18 cellular contexts compared by ENCODE assay signal in genomic region chr4:139890810-139891209, GRCh38.
DNase-seq lines count a peak whose midpoint lies in the region; ATAC-seq, FAIRE-seq and TF ChIP-seq lines count a peak whose summit lies in the region.
"Had no signal": no experiment of that assay in that cellular context is flagged by ENCODE, and none has a peak within 500 bp of the region (broad histone marks: within the 10 kb centered on the region; RNA-seq: fewer than 3 reads in every experiment).

No MANE protein-coding gene starts in this region.

- H3K4me1 ChIP-seq in liver (ENCODE audit: control insufficient read depth in 4 of 4, insufficient read depth in 4 of 4, low read length in 3 of 4) (peaks cover 0 to 8% (median 6%) of the 10 kb centered on the region in 4 donors), HepG2 (ENCODE audit: insufficient read depth, low read length) (peaks cover 18% of the 10 kb centered on the region)

- H3K27me3 ChIP-seq in liver (ENCODE audit: control insufficient read depth in 4 of 4, insufficient read depth in 4 of 4, low read length in 3 of 4) = no peaks in the 10 kb centered on the region
- peaks cover 0 to 13% of the 10 kb centered on the region in 2 experiments; a peak in 2 of 5 replicates for H3K27me3 ChIP-seq in HepG2 (ENCODE audit: control insufficient read depth in 1 of 2, insufficient read depth in 2 of 2, low read length in 2 of 2)

- FAIRE-seq in HepG2 (lab: Jason Lieb, UNC) (no peak), D721Med (lab: Jason Lieb, UNC) (no peak)

- H2AFZ ChIP-seq in HepG2 (ENCODE audit: low read length) = no peak overlapping the region

- no peak overlapping the region for H3K4me2 ChIP-seq in HepG2 (ENCODE audit: low read depth, low read length)

- POLR2A ChIA-PET in HepG2 (lab: Yijun Ruan, JAX) = no interaction called here

- TF ChIP-seq EP300 in HepG2 (IDR thresholded peaks at IDR 0.05; ENCODE audit: low read depth in 2 of 2, low read length in 2 of 2) (no peak), HepG2 (CRISPR knock-in tag; IDR thresholded peaks at IDR 0.05; ENCODE audit: borderline replicate concordance) (no peak)

- intact Hi-C loops in HepG2 (cut with micrococcal nuclease; ENCODE audit: unreplicated experiment) = no loop called here

- H3K9me3 ChIP-seq in liver (ENCODE audit: control insufficient read depth in 4 of 4, low read length in 3 of 4) (no peaks in the 10 kb centered on the region), HepG2 (ENCODE audit: low read length) (no peaks in the 10 kb centered on the region)

- no peak overlapping the region for H3K4me3 ChIP-seq in liver (ENCODE audit: low read depth in 1 of 3, low read length in 3 of 3)
- no peak overlapping the region for H3K4me3 ChIP-seq in HepG2 (replicated peaks in 1 of 3; ENCODE audit: insufficient read depth in 1 of 3, low read depth in 2 of 3, low read length in 3 of 3)
- H3K4me3 ChIP-seq in fibroblast of mammary gland (ENCODE audit: control insufficient read depth, low read depth, low read length) = no peak overlapping the region

- WGBS in liver = 88% methylated on average over 8 of the region's 8 CpGs
- WGBS in HepG2 (ENCODE audit: low lambda C conversion rate) = 74% methylated on average over 8 of the region's 8 CpGs

- CTCF ChIA-PET in HepG2 (lab: Yijun Ruan, JAX; ENCODE audit: low intra/inter-chr PET ratio, low total read pairs) = no interaction called here

- peak; percentile 16 to 33 for TF ChIP-seq RAD21 in liver (IDR thresholded peaks at IDR 0.05)
- no peak for TF ChIP-seq RAD21 in HepG2 (CRISPR knock-in tag; IDR thresholded peaks at IDR 0.05)

- H3K9ac ChIP-seq in liver (ENCODE audit: low read depth in 1 of 2, low read length in 2 of 2) = no peak overlapping the region
- no peak overlapping the region for H3K9ac ChIP-seq in HepG2 (ENCODE audit: insufficient read depth, low read depth, low read length)

- H3K27ac ChIP-seq in liver (ENCODE audit: low read depth in 1 of 2, low read length in 2 of 2) (no peak overlapping the region), HepG2 (ENCODE audit: extremely low read length, insufficient read depth, low read length) (no peak overlapping the region)

- TF ChIP-seq CTCF in liver (IDR thresholded peaks at IDR 0.05; ENCODE audit: low read depth, low read length, missing input control) = no peak
- TF ChIP-seq CTCF in HepG2 (CRISPR knock-in tag; IDR thresholded peaks at IDR 0.05) = no peak
- no peak for TF ChIP-seq CTCF in fibroblast of mammary gland (conservative IDR thresholded peaks at IDR 0.05; ENCODE audit: control insufficient read depth, insufficient read depth, low read depth, low read length)
- TF ChIP-seq CTCF in D721Med (IDR thresholded peaks at IDR 0.05; ENCODE audit: insufficient read depth, missing control alignments) = no peak

- H3K79me2 ChIP-seq in HepG2 (ENCODE audit: insufficient read depth, low read length) = no peaks in the 10 kb centered on the region

- no peak for TF ChIP-seq POLR2A in HepG2 (IDR thresholded peaks at IDR 0.05; ENCODE audit: insufficient read depth in 1 of 2, low read depth in 2 of 2, low read length in 2 of 2)

- peaks cover 0 to 6% (median 0%) of the 10 kb centered on the region in 4 donors for H3K36me3 ChIP-seq in liver (ENCODE audit: control insufficient read depth in 4 of 4, insufficient read depth in 3 of 4, low read depth in 1 of 4, low read length in 3 of 4)
- H3K36me3 ChIP-seq in HepG2 (replicated peaks in 1 of 2; ENCODE audit: control insufficient read depth in 1 of 2, insufficient read depth in 2 of 2, low read length in 2 of 2) = no peaks in the 10 kb centered on the region

- no peak for ATAC-seq in HepG2
- peak; percentile 32; the same call in 2 of the 3 replicates for ATAC-seq in SK-N-SH treated with all-trans-retinoic acid at 6 μM for 48 hours
- ATAC-seq: esophagus mucosa; stimulated activated naive B cell treated with anti-CD40 and anti-IgM and Interleukin-4, amounts not matched to agents 10 μg/mL and 1 μg/mL and 100 μg/mL, for 72 hours had no signal

- DNase-seq in HepG2 (ENCODE audit: low spot score) (no peak), fibroblast of mammary gland (ENCODE audit: low read depth) (peak; percentile 86), ureter (ENCODE audit: low spot score) (no peak), glomerular visceral epithelial cell (ENCODE audit: extremely low spot score) (no peak), DMS53 treated with DMSO at 0.1 percent for 48 hours (lab: John Stamatoyannopoulos, UW; ENCODE audit: unreplicated experiment) (no peak), D721Med (ENCODE audit: insufficient read length, low spot score) (no peak)
- DNase-seq: ACHN; activated CD4-positive, alpha-beta T cell treated with anti-CD3 and anti-CD28 coated beads, Interleukin-2, amount 10 ng/mL, durations not matched to agents 24 days and 14 days; activated T-cell treated with anti-CD3 and anti-CD28 coated beads, Interleukin-2, amount 50 U/mL, for 24 hours; H9; immature natural killer cell; NCI-H2029 treated with DMSO at 0.1 percent for 48 hours; NCI-H748 treated with DMSO at 0.1 percent for 48 hours; stimulated activated naive B cell treated with anti-CD40 and anti-IgM and Interleukin-4, amounts not matched to agents 10 μg/mL and 1 μg/mL and 100 μg/mL, for 72 hours; T-helper 9 cell had no signal

- in situ Hi-C loops in HepG2 (cut with HindIII; ENCODE audit: extremely low pct_ligation_motif_present, low pct_unique_long_range_greater_than_20kb) = no loop called here

- H4K20me1 ChIP-seq in HepG2 (ENCODE audit: insufficient read depth, low read length) = no peaks in the 10 kb centered on the region

- no TSS peak for BruUV-seq in HepG2 (replicated peaks; lab: Mats Ljungman, UMichigan)

TF ChIP-seq in liver, 16 proteins besides CTCF, POLR2A, EP300 and RAD21 (continues in another document):
- TF ChIP-seq FOXA1 (IDR thresholded peaks at IDR 0.05) = no peak

TF ChIP-seq in HepG2, 621 proteins besides CTCF, POLR2A, EP300 and RAD21:
- TF ChIP-seq ZNF7 (CRISPR knock-in tag; IDR thresholded peaks at IDR 0.05) (no peak), E2F2 (CRISPR knock-in tag; IDR thresholded peaks at IDR 0.05; ENCODE audit: borderline replicate concordance) (no peak), ZNF639 (CRISPR knock-in tag; conservative IDR thresholded peaks at IDR 0.05) (no peak), ZNF567 (CRISPR knock-in tag; IDR thresholded peaks at IDR 0.05; ENCODE audit: borderline replicate concordance) (no peak), ZNF839 (CRISPR knock-in tag; IDR thresholded peaks at IDR 0.05; ENCODE audit: borderline replicate concordance) (no peak)

TF ChIP-seq in SK-N-SH treated with all-trans-retinoic acid at 6 μM for 48 hours, 23 proteins besides CTCF, POLR2A, EP300 and RAD21:
- TF ChIP-seq ZFP30 (CRISPR knock-in tag; IDR thresholded peaks at IDR 0.05) (no peak), ARNTL (CRISPR knock-in tag; IDR thresholded peaks at IDR 0.05; ENCODE audit: borderline replicate concordance, low read depth) (no peak), ZNF8 (CRISPR knock-in tag; IDR thresholded peaks at IDR 0.05) (no peak)
